ENCODE assay signal across 8 cellular contexts in genomic region chr5:173055722-173055982, GRCh38. TPM values are rescaled to one million over a fixed set of nuclear protein-coding genes. Genes with fewer than 3 reads are reported as not detected.
DNase-seq lines count a peak whose midpoint lies in the region; ATAC-seq and TF ChIP-seq lines count a peak whose summit lies in the region.

No MANE protein-coding gene starts in this region.

- intact Hi-C loops in mucosa of descending colon (cut with DNase I, micrococcal nuclease): no loop called here

- ATAC-seq in GM18519 (IDR thresholded peaks at IDR 0.05; ENCODE audit: low FRiP score, unreplicated experiment): peak; percentile 1
- peak; percentile 4 for ATAC-seq in HG03196 (IDR thresholded peaks at IDR 0.05; ENCODE audit: unreplicated experiment)
- ATAC-seq in mucosa of descending colon: no peak
- no peak for ATAC-seq in HG02973 (IDR thresholded peaks at IDR 0.05; ENCODE audit: unreplicated experiment)

- DNase-seq in astrocyte of the cerebellum (ENCODE audit: low read depth) (no peak), mucosa of descending colon (no peak), NCI-H526 (lab: John Stamatoyannopoulos, UW) (no peak), NAMALWA (ENCODE audit: low spot score) (no peak)
- no peak for DNase-seq in activated CD4-positive, CD25-positive, alpha-beta regulatory T cell treated with anti-CD3 and anti-CD28 coated beads, Interleukin-2, amount 50 U/mL, for 72 hours

- in situ Hi-C loops in astrocyte of the cerebellum (cut with HindIII; ENCODE audit: low sequenced_read_pairs): no loop called here

- H3K36me3 ChIP-seq in mucosa of descending colon (ENCODE audit: low read depth): no peaks in the 10 kb centered on the region

- H3K9me3 ChIP-seq in mucosa of descending colon: no peaks in the 10 kb centered on the region

- H3K4me3 ChIP-seq in astrocyte of the cerebellum (ENCODE audit: low read depth, low read length) (peak overlapping the region; percentile 75), mucosa of descending colon (peak overlapping the region; percentile 100)

- H3K4me1 ChIP-seq in mucosa of descending colon (ENCODE audit: low read depth): peaks cover 14% of the 10 kb centered on the region

- no peak for TF ChIP-seq CTCF in astrocyte of the cerebellum (IDR thresholded peaks at IDR 0.05; ENCODE audit: low read depth, low read length, missing control alignments)
- no peak for TF ChIP-seq CTCF in mucosa of descending colon (IDR thresholded peaks at IDR 0.05)

RNA-seq across cellular contexts. Expression of gene CREBRF, which starts 0.5 kb away (rescaled TPM):
- total RNA-seq in mucosa of descending colon: 10 to 100 TPM; 16.2 to 59.3 (median 27.0) TPM

Comparison
In these comparisons a context has a peak if more than half of its experiments do, and no peak if none do; other contexts are left out.
1. ATAC-seq: peak in GM18519 (single experiment) and HG03196 (single experiment); none in mucosa of descending colon (single experiment) and HG02973 (single experiment).